ENCODE assay signal across 29 cellular contexts in the genomic region with DNA sequence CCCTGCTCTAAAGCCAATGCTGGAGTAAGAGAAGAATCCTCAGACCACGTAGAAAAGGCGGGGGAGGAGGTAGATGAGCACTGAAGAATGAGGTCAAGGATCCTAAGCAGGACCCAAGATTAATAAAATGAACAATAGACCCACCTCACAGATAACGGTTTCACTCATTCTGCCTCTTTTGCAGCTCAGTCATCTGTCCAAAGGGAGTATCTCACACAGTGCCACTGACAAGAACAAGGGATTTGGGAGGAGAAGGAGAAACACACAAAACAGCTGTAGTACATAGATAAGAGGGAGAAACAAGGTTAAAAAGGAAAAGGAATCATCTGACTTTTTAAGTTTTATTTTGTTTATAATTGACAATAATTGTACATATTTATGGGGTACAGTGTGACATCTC.
"Had no signal": no experiment of that assay in that cellular context is flagged by ENCODE, and none has a peak within 500 bp of the region (broad histone marks: within the 10 kb centered on the region; RNA-seq: fewer than 3 reads in every experiment).

No MANE protein-coding gene starts in this region.

- DNase-seq: activated CD4-positive, alpha-beta memory T cell treated with anti-CD3 and anti-CD28 coated beads, Interleukin-2, amount 10 ng/mL, durations not matched to agents 7 days and 5 days; activated CD4-positive, alpha-beta T cell treated with anti-CD3 and anti-CD28 coated beads for 1 hour; activated CD4-positive, alpha-beta T cell treated with anti-CD3 and anti-CD28 coated beads for 36 hours; activated CD4-positive, alpha-beta T cell treated with anti-CD3 and anti-CD28 coated beads for 48 hours; activated CD4-positive, alpha-beta T cell treated with anti-CD3 and anti-CD28 coated beads, Interleukin-2, amount 10 ng/mL, durations not matched to agents 7 days and 5 days; activated CD4-positive, alpha-beta T cell treated with anti-CD3 and anti-CD28 coated beads, Interleukin-2, amount 50 U/mL, for 48 hours; activated CD4-positive, CD25-positive, alpha-beta regulatory T cell; activated CD8-positive, alpha-beta memory T cell treated with anti-CD3 and anti-CD28 coated beads for 24 hours; activated CD8-positive, alpha-beta memory T cell treated with anti-CD3 and anti-CD28 coated beads, Interleukin-2, amount 10 ng/mL, durations not matched to agents 7 days and 5 days; activated CD8-positive, alpha-beta memory T cell treated with anti-CD3 and anti-CD28 coated beads, Interleukin-2, amount 50 U/mL, for 48 hours; activated CD8-positive, alpha-beta T cell treated with anti-CD3 and anti-CD28 coated beads, Interleukin-2, amount 10 ng/mL, durations not matched to agents 7 days and 5 days; activated effector memory CD4-positive, alpha-beta T cell treated with Interleukin-2 at 50 U/mL for 16 hours; activated gamma-delta T cell; activated naive CD4-positive, alpha-beta T cell treated with anti-CD3 and anti-CD28 coated beads, Interleukin-2, amount 10 ng/mL, durations not matched to agents 7 days and 5 days; activated naive CD4-positive, alpha-beta T cell treated with Interleukin-2 at 50 U/mL for 16 hours; activated naive CD8-positive, alpha-beta T cell treated with anti-CD3 and anti-CD28 coated beads, Interleukin-2, amount 10 ng/mL, durations not matched to agents 7 days and 5 days; activated naive CD8-positive, alpha-beta T cell treated with anti-CD3 and anti-CD28 coated beads, Interleukin-2, amount 50 U/mL, for 24 hours; activated T-cell treated with anti-CD3 and anti-CD28 coated beads, Interleukin-2, amount 50 U/mL, for 24 hours; activated T-cell treated with anti-CD3 and anti-CD28 coated beads, Interleukin-2, amount 50 U/mL, for 48 hours; amygdala; anterior cingulate cortex; caudate nucleus; cerebellar nuclear complex; colonic mucosa; T-helper 2 cell; T-helper 9 cell; WERI-Rb-1 had no signal

- ATAC-seq: activated CD4-positive, alpha-beta T cell treated with anti-CD3 and anti-CD28 coated beads for 36 hours; activated CD4-positive, CD25-positive, alpha-beta regulatory T cell treated with anti-CD3 and anti-CD28 coated beads, Interleukin-2, amount 50 U/mL, for 24 hours; activated CD8-positive, alpha-beta memory T cell treated with anti-CD3 and anti-CD28 coated beads, Interleukin-2, amount 10 ng/mL, durations not matched to agents 7 days and 5 days; activated CD8-positive, alpha-beta T cell treated with anti-CD3 and anti-CD28 coated beads, Interleukin-2, amount 10 ng/mL, durations not matched to agents 7 days and 5 days; activated naive CD8-positive, alpha-beta T cell treated with anti-CD3 and anti-CD28 coated beads, Interleukin-2, amount 50 U/mL, for 24 hours; WTC11 had no signal
